In the genomic region with DNA sequence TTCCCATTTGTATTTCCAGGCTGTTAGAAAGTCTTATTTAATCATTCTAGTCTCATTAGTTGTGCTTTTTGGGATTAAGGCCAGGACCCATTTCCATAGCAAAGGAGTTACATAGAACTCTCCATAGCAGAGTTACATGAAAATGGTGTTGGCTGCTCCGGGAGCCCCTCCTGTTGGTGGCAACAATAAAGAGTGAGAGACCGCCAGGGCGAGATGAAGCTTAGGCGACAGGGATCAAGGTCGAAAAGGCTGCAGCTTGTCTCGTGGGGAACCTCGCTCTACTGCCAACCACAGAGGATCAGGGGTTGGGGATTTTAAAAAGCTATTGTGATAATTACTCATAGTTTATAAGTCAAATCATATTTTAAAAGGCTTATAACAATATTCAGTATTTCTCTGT, we compare ENCODE assay signal across 1 cellular context.
TF ChIP-seq lines count a peak whose summit lies in the region.

No MANE protein-coding gene starts in this region.

TF ChIP-seq in WTC11, 78 proteins besides CTCF, POLR2A, EP300 and RAD21 (continued from another document):
- TF ChIP-seq, protein P1, sequence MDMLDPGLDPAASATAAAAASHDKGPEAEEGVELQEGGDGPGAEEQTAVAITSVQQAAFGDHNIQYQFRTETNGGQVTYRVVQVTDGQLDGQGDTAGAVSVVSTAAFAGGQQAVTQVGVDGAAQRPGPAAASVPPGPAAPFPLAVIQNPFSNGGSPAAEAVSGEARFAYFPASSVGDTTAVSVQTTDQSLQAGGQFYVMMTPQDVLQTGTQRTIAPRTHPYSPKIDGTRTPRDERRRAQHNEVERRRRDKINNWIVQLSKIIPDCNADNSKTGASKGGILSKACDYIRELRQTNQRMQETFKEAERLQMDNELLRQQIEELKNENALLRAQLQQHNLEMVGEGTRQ (CRISPR knock-in tag; IDR thresholded peaks at IDR 0.05) = no peak
- TF ChIP-seq GABPB1 (CRISPR knock-in tag; IDR thresholded peaks at IDR 0.05) (no peak), ZNF138 (CRISPR knock-in tag; conservative IDR thresholded peaks at IDR 0.05) (no peak), NFE2L1 (CRISPR knock-in tag; IDR thresholded peaks at IDR 0.05) (no peak), RORB (CRISPR knock-in tag; IDR thresholded peaks at IDR 0.05) (no peak), MYBL2 (CRISPR knock-in tag; IDR thresholded peaks at IDR 0.05) (no peak)
- TF ChIP-seq, protein P2, sequence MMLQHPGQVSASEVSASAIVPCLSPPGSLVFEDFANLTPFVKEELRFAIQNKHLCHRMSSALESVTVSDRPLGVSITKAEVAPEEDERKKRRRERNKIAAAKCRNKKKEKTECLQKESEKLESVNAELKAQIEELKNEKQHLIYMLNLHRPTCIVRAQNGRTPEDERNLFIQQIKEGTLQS (CRISPR knock-in tag; conservative IDR thresholded peaks at IDR 0.05) = no peak
- TF ChIP-seq, protein P3, sequence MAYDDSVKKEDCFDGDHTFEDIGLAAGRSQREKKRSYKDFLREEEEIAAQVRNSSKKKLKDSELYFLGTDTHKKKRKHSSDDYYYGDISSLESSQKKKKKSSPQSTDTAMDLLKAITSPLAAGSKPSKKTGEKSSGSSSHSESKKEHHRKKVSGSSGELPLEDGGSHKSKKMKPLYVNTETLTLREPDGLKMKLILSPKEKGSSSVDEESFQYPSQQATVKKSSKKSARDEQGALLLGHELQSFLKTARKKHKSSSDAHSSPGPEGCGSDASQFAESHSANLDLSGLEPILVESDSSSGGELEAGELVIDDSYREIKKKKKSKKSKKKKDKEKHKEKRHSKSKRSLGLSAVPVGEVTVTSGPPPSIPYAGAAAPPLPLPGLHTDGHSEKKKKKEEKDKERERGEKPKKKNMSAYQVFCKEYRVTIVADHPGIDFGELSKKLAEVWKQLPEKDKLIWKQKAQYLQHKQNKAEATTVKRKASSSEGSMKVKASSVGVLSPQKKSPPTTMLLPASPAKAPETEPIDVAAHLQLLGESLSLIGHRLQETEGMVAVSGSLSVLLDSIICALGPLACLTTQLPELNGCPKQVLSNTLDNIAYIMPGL (CRISPR knock-in tag; IDR thresholded peaks at IDR 0.05) = no peak
- TF ChIP-seq, protein P4, sequence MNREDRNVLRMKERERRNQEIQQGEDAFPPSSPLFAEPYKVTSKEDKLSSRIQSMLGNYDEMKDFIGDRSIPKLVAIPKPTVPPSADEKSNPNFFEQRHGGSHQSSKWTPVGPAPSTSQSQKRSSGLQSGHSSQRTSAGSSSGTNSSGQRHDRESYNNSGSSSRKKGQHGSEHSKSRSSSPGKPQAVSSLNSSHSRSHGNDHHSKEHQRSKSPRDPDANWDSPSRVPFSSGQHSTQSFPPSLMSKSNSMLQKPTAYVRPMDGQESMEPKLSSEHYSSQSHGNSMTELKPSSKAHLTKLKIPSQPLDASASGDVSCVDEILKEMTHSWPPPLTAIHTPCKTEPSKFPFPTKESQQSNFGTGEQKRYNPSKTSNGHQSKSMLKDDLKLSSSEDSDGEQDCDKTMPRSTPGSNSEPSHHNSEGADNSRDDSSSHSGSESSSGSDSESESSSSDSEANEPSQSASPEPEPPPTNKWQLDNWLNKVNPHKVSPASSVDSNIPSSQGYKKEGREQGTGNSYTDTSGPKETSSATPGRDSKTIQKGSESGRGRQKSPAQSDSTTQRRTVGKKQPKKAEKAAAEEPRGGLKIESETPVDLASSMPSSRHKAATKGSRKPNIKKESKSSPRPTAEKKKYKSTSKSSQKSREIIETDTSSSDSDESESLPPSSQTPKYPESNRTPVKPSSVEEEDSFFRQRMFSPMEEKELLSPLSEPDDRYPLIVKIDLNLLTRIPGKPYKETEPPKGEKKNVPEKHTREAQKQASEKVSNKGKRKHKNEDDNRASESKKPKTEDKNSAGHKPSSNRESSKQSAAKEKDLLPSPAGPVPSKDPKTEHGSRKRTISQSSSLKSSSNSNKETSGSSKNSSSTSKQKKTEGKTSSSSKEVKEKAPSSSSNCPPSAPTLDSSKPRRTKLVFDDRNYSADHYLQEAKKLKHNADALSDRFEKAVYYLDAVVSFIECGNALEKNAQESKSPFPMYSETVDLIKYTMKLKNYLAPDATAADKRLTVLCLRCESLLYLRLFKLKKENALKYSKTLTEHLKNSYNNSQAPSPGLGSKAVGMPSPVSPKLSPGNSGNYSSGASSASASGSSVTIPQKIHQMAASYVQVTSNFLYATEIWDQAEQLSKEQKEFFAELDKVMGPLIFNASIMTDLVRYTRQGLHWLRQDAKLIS (CRISPR knock-in tag; IDR thresholded peaks at IDR 0.05; ENCODE audit: borderline replicate concordance) = no peak
